In genomic region chr2:42581257-42581656, GRCh38 we compare ENCODE assay signal across 27 cellular contexts.
"Had no signal": no experiment of that assay in that cellular context is flagged by ENCODE, and none has a peak within 500 bp of the region (broad histone marks: within the 10 kb centered on the region; RNA-seq: fewer than 3 reads in every experiment).

No MANE protein-coding gene starts in this region.

- DNase-seq: activated CD4-positive, alpha-beta memory T cell treated with anti-CD3 and anti-CD28 coated beads, Interleukin-2, amount 10 ng/mL, durations not matched to agents 7 days and 5 days; activated CD4-positive, alpha-beta T cell treated with anti-CD3 and anti-CD28 coated beads for 1 hour; activated CD4-positive, alpha-beta T cell treated with anti-CD3 and anti-CD28 coated beads for 4 hours; activated CD4-positive, alpha-beta T cell treated with anti-CD3 and anti-CD28 coated beads, Interleukin-2, amount 10 ng/mL, durations not matched to agents 7 days and 5 days; activated CD4-positive, alpha-beta T cell treated with anti-CD3 and anti-CD28 coated beads, Interleukin-2, amount 50 U/mL, for 4 hours; activated CD8-positive, alpha-beta memory T cell treated with anti-CD3 and anti-CD28 coated beads, Interleukin-2, amount 50 U/mL, for 48 hours; activated naive CD4-positive, alpha-beta T cell treated with anti-CD3 and anti-CD28 coated beads for 36 hours; activated naive CD8-positive, alpha-beta T cell treated with anti-CD3 and anti-CD28 coated beads for 36 hours; activated naive CD8-positive, alpha-beta T cell treated with anti-CD3 and anti-CD28 coated beads, Interleukin-2, amount 50 U/mL, for 24 hours; activated T-cell treated with anti-CD3 and anti-CD28 coated beads for 4 hours; activated T-cell treated with anti-CD3 and anti-CD28 coated beads, Interleukin-2, amount 50 U/mL, for 72 hours; amygdala; aorta; body of pancreas; caudate nucleus; cortex of kidney; dermis blood vessel endothelial cell; effector CD4-positive, alpha-beta T cell; effector memory CD8-positive, alpha-beta T cell; esophagus squamous epithelium; foreskin melanocyte; heart right ventricle; T-helper 1 cell; T-helper 17 cell had no signal

- ATAC-seq: activated naive CD8-positive, alpha-beta T cell treated with anti-CD3 and anti-CD28 coated beads, Interleukin-2, amount 50 U/mL, for 24 hours; activated T-cell treated with anti-CD3 and anti-CD28 coated beads, Interleukin-2, amount 50 U/mL, for 72 hours; body of pancreas; effector memory CD8-positive, alpha-beta T cell; gastroesophageal sphincter; heart right ventricle; T-helper 17 cell had no signal

- H3K27me3 Mint-ChIP-seq: activated CD4-positive, alpha-beta memory T cell treated with anti-CD3 and anti-CD28 coated beads, Interleukin-2, amount 10 ng/mL, durations not matched to agents 7 days and 5 days; activated CD4-positive, alpha-beta T cell treated with anti-CD3 and anti-CD28 coated beads, Interleukin-2, amount 10 ng/mL, durations not matched to agents 7 days and 5 days; activated naive CD4-positive, alpha-beta T cell treated with anti-CD3 and anti-CD28 coated beads, Interleukin-2, amount 50 U/mL, for 24 hours; activated naive CD8-positive, alpha-beta T cell treated with anti-CD3 and anti-CD28 coated beads for 36 hours; activated naive CD8-positive, alpha-beta T cell treated with anti-CD3 and anti-CD28 coated beads, Interleukin-2, amount 50 U/mL, for 24 hours; activated T-cell treated with anti-CD3 and anti-CD28 coated beads, Interleukin-2, amount 50 U/mL, for 24 hours; effector memory CD8-positive, alpha-beta T cell; T-helper 17 cell had no signal

- H3K27ac Mint-ChIP-seq: activated CD4-positive, alpha-beta memory T cell treated with anti-CD3 and anti-CD28 coated beads, Interleukin-2, amount 10 ng/mL, durations not matched to agents 7 days and 5 days; activated CD4-positive, alpha-beta T cell treated with anti-CD3 and anti-CD28 coated beads, Interleukin-2, amount 10 ng/mL, durations not matched to agents 7 days and 5 days; activated naive CD4-positive, alpha-beta T cell treated with anti-CD3 and anti-CD28 coated beads for 36 hours; activated naive CD4-positive, alpha-beta T cell treated with anti-CD3 and anti-CD28 coated beads, Interleukin-2, amount 50 U/mL, for 24 hours; activated naive CD8-positive, alpha-beta T cell treated with anti-CD3 and anti-CD28 coated beads for 36 hours; activated naive CD8-positive, alpha-beta T cell treated with anti-CD3 and anti-CD28 coated beads, Interleukin-2, amount 50 U/mL, for 24 hours; activated T-cell treated with anti-CD3 and anti-CD28 coated beads, Interleukin-2, amount 50 U/mL, for 24 hours; activated T-cell treated with anti-CD3 and anti-CD28 coated beads, Interleukin-2, amount 50 U/mL, for 72 hours; effector memory CD8-positive, alpha-beta T cell; T-helper 17 cell had no signal

- H3K9me3 Mint-ChIP-seq: activated CD4-positive, alpha-beta memory T cell treated with anti-CD3 and anti-CD28 coated beads, Interleukin-2, amount 10 ng/mL, durations not matched to agents 7 days and 5 days; activated CD4-positive, alpha-beta T cell treated with anti-CD3 and anti-CD28 coated beads, Interleukin-2, amount 10 ng/mL, durations not matched to agents 7 days and 5 days; activated naive CD4-positive, alpha-beta T cell treated with anti-CD3 and anti-CD28 coated beads for 36 hours; activated naive CD4-positive, alpha-beta T cell treated with anti-CD3 and anti-CD28 coated beads, Interleukin-2, amount 50 U/mL, for 24 hours; activated naive CD8-positive, alpha-beta T cell treated with anti-CD3 and anti-CD28 coated beads for 36 hours; activated naive CD8-positive, alpha-beta T cell treated with anti-CD3 and anti-CD28 coated beads, Interleukin-2, amount 50 U/mL, for 24 hours; activated T-cell treated with anti-CD3 and anti-CD28 coated beads, Interleukin-2, amount 50 U/mL, for 24 hours; activated T-cell treated with anti-CD3 and anti-CD28 coated beads, Interleukin-2, amount 50 U/mL, for 72 hours; effector memory CD8-positive, alpha-beta T cell had no signal

- H3K4me3 Mint-ChIP-seq: activated CD4-positive, alpha-beta memory T cell treated with anti-CD3 and anti-CD28 coated beads, Interleukin-2, amount 10 ng/mL, durations not matched to agents 7 days and 5 days; activated CD4-positive, alpha-beta T cell treated with anti-CD3 and anti-CD28 coated beads, Interleukin-2, amount 10 ng/mL, durations not matched to agents 7 days and 5 days; activated naive CD4-positive, alpha-beta T cell treated with anti-CD3 and anti-CD28 coated beads for 36 hours; activated naive CD4-positive, alpha-beta T cell treated with anti-CD3 and anti-CD28 coated beads, Interleukin-2, amount 50 U/mL, for 24 hours; activated naive CD8-positive, alpha-beta T cell treated with anti-CD3 and anti-CD28 coated beads for 36 hours; activated naive CD8-positive, alpha-beta T cell treated with anti-CD3 and anti-CD28 coated beads, Interleukin-2, amount 50 U/mL, for 24 hours; activated T-cell treated with anti-CD3 and anti-CD28 coated beads, Interleukin-2, amount 50 U/mL, for 24 hours; activated T-cell treated with anti-CD3 and anti-CD28 coated beads, Interleukin-2, amount 50 U/mL, for 72 hours; effector memory CD8-positive, alpha-beta T cell; T-helper 17 cell had no signal
